In genomic region chr14:21308132-21308478, GRCh38 we compare ENCODE assay signal across 8 cellular contexts. TPM values are rescaled to one million over a fixed set of nuclear protein-coding genes. Genes with fewer than 3 reads are reported as not detected.
DNase-seq lines count a peak whose midpoint lies in the region; ATAC-seq and TF ChIP-seq lines count a peak whose summit lies in the region.

No MANE protein-coding gene starts in this region.

- no peaks in the 10 kb centered on the region for H4K20me1 ChIP-seq in OCI-LY1 (ENCODE audit: insufficient read depth, low read length)

- POLR2A ChIA-PET in CD8-positive, alpha-beta memory T cell (lab: Charles Lee), result no interaction called here

- H3K4me3 ChIP-seq in CD8-positive, alpha-beta memory T cell (ENCODE audit: low read length), result peak overlapping the region; percentile 61
- H3K4me3 ChIP-seq in OCI-LY1 (ENCODE audit: low read depth, low read length, poor library complexity, severe bottlenecking), result peak overlapping the region; percentile 58

- peak overlapping the region; percentile 60 for H3K9ac ChIP-seq in OCI-LY1 (ENCODE audit: low read length)

- H3K36me3 Mint-ChIP-seq in CD8-positive, alpha-beta memory T cell, result no peaks in the 10 kb centered on the region
- no peaks in the 10 kb centered on the region for H3K36me3 Mint-ChIP-seq in stimulated activated effector memory CD8-positive, alpha-beta T cell treated with anti-CD3 and anti-CD28 coated beads, Interleukin-12 subunit alpha, Interleukin-12 subunit beta, amount 100 ng/mL, for 72 hours

- peaks cover 13 to 21% (median 18%) of the 10 kb centered on the region in 3 donors for H3K4me1 Mint-ChIP-seq in CD8-positive, alpha-beta memory T cell
- peaks cover 16% of the 10 kb centered on the region for H3K4me1 Mint-ChIP-seq in stimulated activated effector memory CD8-positive, alpha-beta T cell treated with anti-CD3 and anti-CD28 coated beads, Interleukin-12 subunit alpha, Interleukin-12 subunit beta, amount 100 ng/mL, for 72 hours

- no peak for TF ChIP-seq CTCF in OCI-LY1 (IDR thresholded peaks at IDR 0.05; ENCODE audit: low read length)

- CTCF ChIA-PET in CD8-positive, alpha-beta memory T cell (lab: Charles Lee), result interaction anchor here (1.2 kb wide), 1 partner anchor 40 kb away, joined by 4 read pairs; no protein-coding TSS in a partner anchor

- peaks cover under 1 to 4% of the 10 kb centered on the region in 2 donors for H3K27me3 Mint-ChIP-seq in CD8-positive, alpha-beta memory T cell

- no peak for DNase-seq in CD8-positive, alpha-beta memory T cell
- DNase-seq in left cardiac atrium (no peak), RPMI8226 (no peak), posterior cingulate gyrus (no peak), KG1 (lab: John Stamatoyannopoulos, UW) (no peak)
- DNase-seq in stimulated activated effector memory CD8-positive, alpha-beta T cell treated with anti-CD3 and anti-CD28 coated beads, Interleukin-12 subunit alpha, Interleukin-12 subunit beta, amount 100 ng/mL, for 72 hours (ENCODE audit: low spot score in 2 of 2), result no peak

- H3F3A ChIP-seq in OCI-LY1 (ENCODE audit: insufficient read depth, low read length), result peaks cover 6% of the 10 kb centered on the region

- H3K27ac ChIP-seq in CD8-positive, alpha-beta memory T cell (ENCODE audit: low read depth, low read length), result peak overlapping the region; percentile 18
- peak overlapping the region; percentile 30 for H3K27ac ChIP-seq in OCI-LY1 (ENCODE audit: low read depth, low read length, poor library complexity, severe bottlenecking)

- peak; percentile 15 for ATAC-seq in GM21576 (IDR thresholded peaks at IDR 0.05; ENCODE audit: unreplicated experiment)
- peak; percentile 12 to 38 for ATAC-seq in left cardiac atrium
- ATAC-seq in stimulated activated effector memory CD8-positive, alpha-beta T cell treated with anti-CD3 and anti-CD28 coated beads, Interleukin-12 subunit alpha, Interleukin-12 subunit beta, amount 100 ng/mL, for 72 hours, result no peak

- peak overlapping the region; percentile 63 for H3K4me2 ChIP-seq in OCI-LY1 (ENCODE audit: low read length)

- no peaks in the 10 kb centered on the region for H3K36me3 ChIP-seq in CD8-positive, alpha-beta memory T cell (ENCODE audit: insufficient read depth, low read length)
- H3K36me3 ChIP-seq in OCI-LY1 (ENCODE audit: insufficient read depth, low read length), result no peaks in the 10 kb centered on the region

- H3K4me1 ChIP-seq in CD8-positive, alpha-beta memory T cell (ENCODE audit: insufficient read depth, low read length), result peaks cover 7% of the 10 kb centered on the region
- peaks cover 20% of the 10 kb centered on the region for H3K4me1 ChIP-seq in OCI-LY1 (ENCODE audit: insufficient read depth, low read length, severe bottlenecking)

- H3K9me3 ChIP-seq in CD8-positive, alpha-beta memory T cell (ENCODE audit: low read length), result no peaks in the 10 kb centered on the region
- no peaks in the 10 kb centered on the region for H3K9me3 ChIP-seq in OCI-LY1 (ENCODE audit: low read length)

- H2AFZ ChIP-seq in OCI-LY1 (ENCODE audit: low read length), result 0 out of 2 replicates have a peak overlapping the region, but pooled peaks have one; percentile 22

- H3K79me2 ChIP-seq in OCI-LY1 (ENCODE audit: insufficient read depth, low read length), result no peaks in the 10 kb centered on the region

- no peaks in the 10 kb centered on the region for H3K27me3 ChIP-seq in CD8-positive, alpha-beta memory T cell (ENCODE audit: insufficient read depth, low read length, poor library complexity, severe bottlenecking)
- no peaks in the 10 kb centered on the region for H3K27me3 ChIP-seq in OCI-LY1 (ENCODE audit: insufficient read depth, low read length)

- H3K27ac Mint-ChIP-seq in CD8-positive, alpha-beta memory T cell, result peak overlapping the region; percentile 21 to 97 (median 82)
- peak overlapping the region; percentile 80 for H3K27ac Mint-ChIP-seq in stimulated activated effector memory CD8-positive, alpha-beta T cell treated with anti-CD3 and anti-CD28 coated beads, Interleukin-12 subunit alpha, Interleukin-12 subunit beta, amount 100 ng/mL, for 72 hours

- H3K9me3 Mint-ChIP-seq in CD8-positive, alpha-beta memory T cell, result no peaks in the 10 kb centered on the region
- H3K9me3 Mint-ChIP-seq in stimulated activated effector memory CD8-positive, alpha-beta T cell treated with anti-CD3 and anti-CD28 coated beads, Interleukin-12 subunit alpha, Interleukin-12 subunit beta, amount 100 ng/mL, for 72 hours, result no peaks in the 10 kb centered on the region

- H3K4me3 Mint-ChIP-seq in CD8-positive, alpha-beta memory T cell, result peak overlapping the region; percentile 70 to 92 (median 77)
- peak overlapping the region; percentile 57 for H3K4me3 Mint-ChIP-seq in stimulated activated effector memory CD8-positive, alpha-beta T cell treated with anti-CD3 and anti-CD28 coated beads, Interleukin-12 subunit alpha, Interleukin-12 subunit beta, amount 100 ng/mL, for 72 hours

- intact Hi-C loops in left cardiac atrium (cut with DNase I), result no loop called here
- intact Hi-C loops in posterior cingulate gyrus (cut with DNase I), result no loop called here

- no peaks in the 10 kb centered on the region for H3K9me2 ChIP-seq in OCI-LY1 (ENCODE audit: low read depth, low read length)

RNA-seq across cellular contexts. Expression of gene RPGRIP1, which starts 28.2 kb away (rescaled TPM):
- not detected for total RNA-seq in CD8-positive, alpha-beta memory T cell
- not detected for polyA plus RNA-seq in CD8-positive, alpha-beta memory T cell
- under 1 TPM; 0.26 to 0.38 TPM for total RNA-seq in left cardiac atrium

RNA-seq across cellular contexts. Expression of gene HNRNPC, which starts 38.9 kb away (rescaled TPM):
- total RNA-seq in CD8-positive, alpha-beta memory T cell, result 1,000 to 10,000 TPM; 1,158 to 1,180 TPM
- polyA plus RNA-seq in CD8-positive, alpha-beta memory T cell, result 700 TPM
- 100 to 1,000 TPM; 254 TPM for total RNA-seq in left cardiac atrium

Comparison
In these comparisons a context has a peak if more than half of its experiments do, and no peak if none do; other contexts are left out.
1. RNA of gene HNRNPC, which starts 38.9 kb away (total RNA-seq): 1,158 to 1,180 TPM in CD8-positive, alpha-beta memory T cell; 254 TPM in left cardiac atrium; every median in the first group is over 4 times any median in the second.